Comparison of ENCODE assay signal across 13 cellular contexts in genomic region chr12:104687823-104688573, GRCh38.
DNase-seq lines count a peak whose midpoint lies in the region; ATAC-seq and TF ChIP-seq lines count a peak whose summit lies in the region.
"Had no signal": no experiment of that assay in that cellular context is flagged by ENCODE, and none has a peak within 500 bp of the region (broad histone marks: within the 10 kb centered on the region; RNA-seq: fewer than 3 reads in every experiment).

No MANE protein-coding gene starts in this region.

- H3K36me3 Mint-ChIP-seq in CD4-positive, CD25-positive, alpha-beta regulatory T cell = peaks cover 12% of the 10 kb centered on the region
- H3K36me3 Mint-ChIP-seq in activated CD8-positive, alpha-beta T cell treated with anti-CD3 and anti-CD28 coated beads, Interleukin-2, amount 10 ng/mL, durations not matched to agents 7 days and 5 days (ENCODE audit: low read depth) = peaks cover 64% of the 10 kb centered on the region

- POLR2A ChIA-PET in activated CD8-positive, alpha-beta T cell treated with anti-CD3 and anti-CD28 coated beads, Interleukin-2, amount 10 ng/mL, durations not matched to agents 7 days and 5 days (lab: Charles Lee) = interaction anchor here (0.6 to 3.0 kb wide), 15 partner anchors 11 to 550 kb away, joined by 3 to 14 read pairs (median 4); partner anchors contain the start of genes CHST11 and NFYB

- peak overlapping the region; percentile 41 for H3K27ac ChIP-seq in CD4-positive, CD25-positive, alpha-beta regulatory T cell (ENCODE audit: insufficient read depth, low read length, poor library complexity, severe bottlenecking)
- H3K27ac ChIP-seq in ascending aorta (no peak overlapping the region), suprapubic skin (no peak overlapping the region)
- H3K27ac ChIP-seq: cardiac muscle cell, esophagus squamous epithelium, VCaP had no signal

- ATAC-seq in CD4-positive, CD25-positive, alpha-beta regulatory T cell (ENCODE audit: low read depth in 2 of 2) = peak; percentile 49 to 61
- peak; percentile 66 for ATAC-seq in activated CD8-positive, alpha-beta T cell treated with anti-CD3 and anti-CD28 coated beads, Interleukin-2, amount 10 ng/mL, durations not matched to agents 7 days and 5 days
- peak; percentile 55 for ATAC-seq in mucosa of descending colon
- no peak for ATAC-seq in GM18870 (IDR thresholded peaks at IDR 0.05; ENCODE audit: unreplicated experiment)

- DNase-seq in CD4-positive, CD25-positive, alpha-beta regulatory T cell = peak in 1 of 3 donors; percentile 81
- DNase-seq in Jurkat, Clone E6-1 (ENCODE audit: low read depth, low spot score) = peak; percentile 93
- DNase-seq in activated CD8-positive, alpha-beta T cell treated with anti-CD3 and anti-CD28 coated beads, Interleukin-2, amount 10 ng/mL, durations not matched to agents 7 days and 5 days = peak; percentile 86
- DNase-seq in mucosa of descending colon (no peak), ascending aorta (ENCODE audit: low spot score in 2 of 2) (no peak), suprapubic skin (ENCODE audit: low spot score in 2 of 2) (no peak)
- DNase-seq: DMS153, esophagus squamous epithelium, NCI-H1694 treated with DMSO at 0.1 percent for 48 hours, OCI-M1 had no signal

- no peak for TF ChIP-seq EP300 in suprapubic skin (IDR thresholded peaks at IDR 0.05)

- H3K27me3 Mint-ChIP-seq in CD4-positive, CD25-positive, alpha-beta regulatory T cell = no peaks in the 10 kb centered on the region
- no peaks in the 10 kb centered on the region for H3K27me3 Mint-ChIP-seq in activated CD8-positive, alpha-beta T cell treated with anti-CD3 and anti-CD28 coated beads, Interleukin-2, amount 10 ng/mL, durations not matched to agents 7 days and 5 days (ENCODE audit: low read depth)

- no peak for TF ChIP-seq POLR2A in suprapubic skin (IDR thresholded peaks at IDR 0.05)

- peaks cover 29 to 85% (median 64%) of the 10 kb centered on the region in 4 donors for H3K4me1 Mint-ChIP-seq in CD4-positive, CD25-positive, alpha-beta regulatory T cell
- H3K4me1 Mint-ChIP-seq in activated CD8-positive, alpha-beta T cell treated with anti-CD3 and anti-CD28 coated beads, Interleukin-2, amount 10 ng/mL, durations not matched to agents 7 days and 5 days (ENCODE audit: low read depth) = peaks cover 93% of the 10 kb centered on the region

- no peaks in the 10 kb centered on the region for H3K9me3 ChIP-seq in CD4-positive, CD25-positive, alpha-beta regulatory T cell (ENCODE audit: control insufficient read depth in 2 of 2, low read length in 2 of 2)
- no peaks in the 10 kb centered on the region for H3K9me3 ChIP-seq in mucosa of descending colon
- no peaks in the 10 kb centered on the region for H3K9me3 ChIP-seq in ascending aorta
- H3K9me3 ChIP-seq in suprapubic skin = no peaks in the 10 kb centered on the region
- H3K9me3 ChIP-seq: esophagus squamous epithelium had no signal

- intact Hi-C loops in mucosa of descending colon (cut with DNase I, micrococcal nuclease) = no loop called here
- intact Hi-C loops in ascending aorta (cut with DNase I) = no loop called here

- peaks cover 30% of the 10 kb centered on the region for H3K4me1 ChIP-seq in CD4-positive, CD25-positive, alpha-beta regulatory T cell (ENCODE audit: control insufficient read depth, insufficient read depth, low read length, poor library complexity, severe bottlenecking)
- no peaks in the 10 kb centered on the region for H3K4me1 ChIP-seq in mucosa of descending colon (ENCODE audit: low read depth)
- peaks cover 0 to 28% of the 10 kb centered on the region in 2 donors for H3K4me1 ChIP-seq in ascending aorta
- H3K4me1 ChIP-seq in suprapubic skin = peaks cover 8% of the 10 kb centered on the region

- H3K4me3 Mint-ChIP-seq in CD4-positive, CD25-positive, alpha-beta regulatory T cell = peak overlapping the region; percentile 7 to 79 (median 42)
- H3K4me3 Mint-ChIP-seq in activated CD8-positive, alpha-beta T cell treated with anti-CD3 and anti-CD28 coated beads, Interleukin-2, amount 10 ng/mL, durations not matched to agents 7 days and 5 days = peak overlapping the region; percentile 61

- no peaks in the 10 kb centered on the region for H3K27me3 ChIP-seq in CD4-positive, CD25-positive, alpha-beta regulatory T cell (ENCODE audit: control insufficient read depth, insufficient read depth, low read length)
- H3K27me3 ChIP-seq in ascending aorta (no peaks in the 10 kb centered on the region), suprapubic skin (no peaks in the 10 kb centered on the region)
- H3K27me3 ChIP-seq: cardiac muscle cell, esophagus squamous epithelium had no signal

- H3K27ac Mint-ChIP-seq in CD4-positive, CD25-positive, alpha-beta regulatory T cell = peak overlapping the region; percentile 37 to 93 (median 73)
- peak overlapping the region; percentile 94 for H3K27ac Mint-ChIP-seq in activated CD8-positive, alpha-beta T cell treated with anti-CD3 and anti-CD28 coated beads, Interleukin-2, amount 10 ng/mL, durations not matched to agents 7 days and 5 days

- no peaks in the 10 kb centered on the region for H3K9me3 Mint-ChIP-seq in CD4-positive, CD25-positive, alpha-beta regulatory T cell
- peaks cover under 1% of the 10 kb centered on the region for H3K9me3 Mint-ChIP-seq in activated CD8-positive, alpha-beta T cell treated with anti-CD3 and anti-CD28 coated beads, Interleukin-2, amount 10 ng/mL, durations not matched to agents 7 days and 5 days (ENCODE audit: insufficient read depth)

- TF ChIP-seq CTCF in mucosa of descending colon (IDR thresholded peaks at IDR 0.05) (no peak), ascending aorta (IDR thresholded peaks at IDR 0.05) (no peak), suprapubic skin (IDR thresholded peaks at IDR 0.05) (no peak)

- H3K36me3 ChIP-seq in CD4-positive, CD25-positive, alpha-beta regulatory T cell (ENCODE audit: control insufficient read depth, insufficient read depth, low read length) = peaks cover 15% of the 10 kb centered on the region
- H3K36me3 ChIP-seq in mucosa of descending colon (ENCODE audit: low read depth) (no peaks in the 10 kb centered on the region), ascending aorta (no peaks in the 10 kb centered on the region), suprapubic skin (no peaks in the 10 kb centered on the region)
- H3K36me3 ChIP-seq: cardiac muscle cell, esophagus squamous epithelium had no signal

- WGBS in suprapubic skin = 84% methylated on average over 11 of the region's 11 CpGs

- peak overlapping the region; percentile 48 for H3K4me3 ChIP-seq in CD4-positive, CD25-positive, alpha-beta regulatory T cell (ENCODE audit: low read depth, low read length)
- H3K4me3 ChIP-seq in Jurkat, Clone E6-1 (ENCODE audit: low read length) = peak overlapping the region; percentile 9
- no peak overlapping the region for H3K4me3 ChIP-seq in mucosa of descending colon
- H3K4me3 ChIP-seq in ascending aorta = no peak overlapping the region
- no peak overlapping the region for H3K4me3 ChIP-seq in suprapubic skin
- H3K4me3 ChIP-seq: cardiac muscle cell, esophagus squamous epithelium had no signal

- CTCF ChIA-PET in activated CD8-positive, alpha-beta T cell treated with anti-CD3 and anti-CD28 coated beads, Interleukin-2, amount 10 ng/mL, durations not matched to agents 7 days and 5 days (lab: Charles Lee) = interaction anchor here (0.7 to 2.2 kb wide), 8 partner anchors 11 to 306 kb away, joined by 3 to 8 read pairs (median 5); partner anchors contain the start of gene SLC41A2

Comparison
In these comparisons a context has a peak if more than half of its experiments do, and no peak if none do; other contexts are left out.
1. DNase-seq: peak in Jurkat, Clone E6-1 (single experiment) and activated CD8-positive, alpha-beta T cell treated with anti-CD3 and anti-CD28 coated beads, Interleukin-2, amount 10 ng/mL, durations not matched to agents 7 days and 5 days (single experiment); none in mucosa of descending colon (0 of 3), ascending aorta (0 of 2) and suprapubic skin (0 of 2).
2. H3K4me3 ChIP-seq: peak in CD4-positive, CD25-positive, alpha-beta regulatory T cell (single experiment) and Jurkat, Clone E6-1 (single experiment); none in mucosa of descending colon (single experiment), ascending aorta (0 of 2) and suprapubic skin (single experiment).